20 cellular contexts compared by ENCODE assay signal in the genomic region with DNA sequence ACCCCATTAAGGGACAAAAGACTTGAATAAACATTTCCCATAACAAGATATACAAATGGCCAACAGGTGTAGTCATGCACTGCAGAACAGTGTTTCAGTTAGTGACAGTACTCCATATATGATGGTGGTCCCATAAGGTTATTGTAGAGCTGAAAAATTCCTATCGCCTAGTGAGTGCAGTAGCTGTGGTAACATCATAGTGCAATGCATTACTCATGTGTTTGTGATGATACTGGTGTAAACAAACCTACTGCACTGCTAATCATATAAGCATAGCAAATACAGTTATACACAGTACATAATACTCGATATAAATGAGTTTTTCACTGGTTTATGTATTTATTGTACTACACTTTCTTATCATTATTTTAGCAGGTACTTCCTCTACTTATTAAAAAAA.
"Had no signal": no experiment of that assay in that cellular context is flagged by ENCODE, and none has a peak within 500 bp of the region (broad histone marks: within the 10 kb centered on the region; RNA-seq: fewer than 3 reads in every experiment).

No MANE protein-coding gene starts in this region.

- H3K4me1 ChIP-seq: breast epithelium, Peyer's patch had no signal

- DNase-seq: activated CD4-positive, alpha-beta T cell treated with anti-CD3 and anti-CD28 coated beads for 4 hours; activated CD8-positive, alpha-beta memory T cell treated with anti-CD3 and anti-CD28 coated beads, Interleukin-2, amount 50 U/mL, for 4 hours; activated CD8-positive, alpha-beta T cell treated with anti-CD3 and anti-CD28 coated beads for 36 hours; activated gamma-delta T cell treated with Interleukin-2 at 50 U/mL for 16 hours; activated naive CD4-positive, alpha-beta T cell treated with anti-CD3 and anti-CD28 coated beads, Interleukin-2, amount 10 ng/mL, durations not matched to agents 7 days and 5 days; activated naive CD8-positive, alpha-beta T cell treated with anti-CD3 and anti-CD28 coated beads for 36 hours; activated T-cell treated with anti-CD3 and anti-CD28 coated beads, Interleukin-2, amount 50 U/mL, for 72 hours; aorta; central memory CD4-positive, alpha-beta T cell; Karpas-422; NCI-H1930; NCI-H2107; NCI-H774; OCI-M1; Peyer's patch; Right ventricle myocardium superior had no signal

- H3K9me3 ChIP-seq: breast epithelium had no signal

- H3K27me3 ChIP-seq: breast epithelium, Peyer's patch had no signal

- H3K36me3 ChIP-seq: breast epithelium, Peyer's patch had no signal

- ATAC-seq: activated CD4-positive, CD25-positive, alpha-beta regulatory T cell treated with anti-CD3 and anti-CD28 coated beads, Interleukin-2, amount 50 U/mL, for 24 hours; activated CD8-positive, alpha-beta T cell treated with anti-CD3 and anti-CD28 coated beads for 36 hours; activated T-cell treated with anti-CD3 and anti-CD28 coated beads, Interleukin-2, amount 50 U/mL, for 72 hours; K562 had no signal

- H3K4me3 ChIP-seq: breast epithelium, K562, Peyer's patch had no signal

- H3K27ac ChIP-seq: breast epithelium, Peyer's patch, RWPE1 had no signal
